ENCODE assay signal across 11 cellular contexts in genomic region chr6:139378882-139379341, GRCh38. TPM values are rescaled to one million over a fixed set of nuclear protein-coding genes. Genes with fewer than 3 reads are reported as not detected.
DNase-seq lines count a peak whose midpoint lies in the region; ATAC-seq, FAIRE-seq and TF ChIP-seq lines count a peak whose summit lies in the region.
"Had no signal": no experiment of that assay in that cellular context is flagged by ENCODE, and none has a peak within 500 bp of the region (broad histone marks: within the 10 kb centered on the region; RNA-seq: fewer than 3 reads in every experiment).

No MANE protein-coding gene starts in this region.

- TF ChIP-seq POLR2A in erythroblast (IDR thresholded peaks at IDR 0.05; ENCODE audit: low read length) = no peak

- H3K4me1 ChIP-seq in PC-9 (replicated peaks; ENCODE audit: insufficient read depth) = peaks cover 41% of the 10 kb centered on the region

- peaks cover 47% of the 10 kb centered on the region for H3F3A ChIP-seq in PC-9 (ENCODE audit: insufficient read depth, low read depth)

- H3K27me3 ChIP-seq in PC-9 (ENCODE audit: insufficient read depth, low read depth) = no peaks in the 10 kb centered on the region
- H3K27me3 ChIP-seq: stomach had no signal

- peak overlapping the region; percentile 83 for H3K27ac ChIP-seq in PC-9
- H3K27ac ChIP-seq: stomach had no signal

- CTCF ChIA-PET in PC-9 (lab: Charles Lee) = no interaction called here

- 0 out of 2 replicates have a peak, but pooled peaks cover 3% of the 10 kb centered on the region for H4K20me1 ChIP-seq in PC-9 (ENCODE audit: insufficient read depth)

- no peak for ATAC-seq in HG03565 (IDR thresholded peaks at IDR 0.05; ENCODE audit: unreplicated experiment)
- no peak for ATAC-seq in HG02798 (IDR thresholded peaks at IDR 0.05; ENCODE audit: poor library complexity, unreplicated experiment)
- ATAC-seq in GM21737 (IDR thresholded peaks at IDR 0.05; ENCODE audit: unreplicated experiment) = no peak

- intact Hi-C loops in PC-9 (cut with micrococcal nuclease; ENCODE audit: unreplicated experiment) = loop anchor here (5.0 to 10.0 kb wide), 4 partner anchors 153 to 1086 kb away; no protein-coding TSS in a partner anchor

- peak; percentile 27 for DNase-seq in stimulated activated CD4-positive, alpha-beta T cell treated with anti-CD3 and anti-CD28 coated beads, Interleukin-15, amount 100 ng/mL, for 24 hours
- no peak for DNase-seq in stimulated activated CD4-positive, alpha-beta T cell treated with anti-CD3 and anti-CD28 coated beads, Interleukin-2, amount 100 ng/mL, for 48 hours
- peak; percentile 48 to 93 for DNase-seq in PC-9
- DNase-seq in erythroblast (lab: John Stamatoyannopoulos, UW) = peak; percentile 30 to 74
- DNase-seq in urothelium cell line (ENCODE audit: low spot score) = peak; percentile 55
- DNase-seq: GDM1, stomach had no signal

- H3K4me3 ChIP-seq in PC-9 = no peak overlapping the region; the same call in 1 of the 2 replicates
- H3K4me3 ChIP-seq: stomach had no signal

- POLR2A ChIA-PET in PC-9 (lab: Charles Lee; ENCODE audit: unreplicated experiment) = interaction anchor here (0.6 kb wide), 3 partner anchors 28 to 392 kb away, joined by 3 to 6 read pairs (median 5); no protein-coding TSS in a partner anchor

- no peak overlapping the region; the same call in 1 of the 2 replicates for H2AFZ ChIP-seq in PC-9

- FAIRE-seq in urothelium cell line (lab: Jason Lieb, UNC) = no peak
- FAIRE-seq: islet of Langerhans had no signal

- TF ChIP-seq CTCF in PC-9 (conservative IDR thresholded peaks at IDR 0.05) = no peak

- no peaks in the 10 kb centered on the region for H3K9me3 ChIP-seq in PC-9 (ENCODE audit: insufficient read depth, low read depth)
- H3K9me3 ChIP-seq: stomach had no signal

- H3K9me2 ChIP-seq in PC-9 (ENCODE audit: insufficient read depth) = no peaks in the 10 kb centered on the region

- peaks cover 5% of the 10 kb centered on the region for H3K79me2 ChIP-seq in PC-9 (ENCODE audit: low read depth)

- BruUV-seq in PC-9 (replicated peaks; lab: Mats Ljungman, UMichigan) = no TSS peak

- H3K36me3 ChIP-seq in PC-9 (ENCODE audit: low read depth) = no peaks in the 10 kb centered on the region

- peak overlapping the region; percentile 48 for H3K4me2 ChIP-seq in PC-9

RNA-seq across cellular contexts. Expression of gene CITED2, which starts 4.5 kb away (rescaled TPM):
- 47.0 and 54.0 TPM in 2 replicates for total RNA-seq in PC-9 (2021)

Comparison
In these comparisons a context has a peak if more than half of its experiments do, and no peak if none do; other contexts are left out.
1. DNase-seq: peak in stimulated activated CD4-positive, alpha-beta T cell treated with anti-CD3 and anti-CD28 coated beads, Interleukin-15, amount 100 ng/mL, for 24 hours (single experiment), PC-9 (2 of 2), erythroblast (2 of 2) and urothelium cell line (single experiment); none in stimulated activated CD4-positive, alpha-beta T cell treated with anti-CD3 and anti-CD28 coated beads, Interleukin-2, amount 100 ng/mL, for 48 hours (0 of 2).